In genomic region chr3:47294392-47294791, GRCh38 we compare ENCODE assay signal across 28 cellular contexts.
"Had no signal": no experiment of that assay in that cellular context is flagged by ENCODE, and none has a peak within 500 bp of the region (broad histone marks: within the 10 kb centered on the region; RNA-seq: fewer than 3 reads in every experiment).

No MANE protein-coding gene starts in this region.

- H3K27me3 Mint-ChIP-seq: activated CD4-positive, alpha-beta memory T cell treated with anti-CD3 and anti-CD28 coated beads, Interleukin-2, amount 10 ng/mL, durations not matched to agents 7 days and 5 days; activated CD4-positive, alpha-beta T cell treated with anti-CD3 and anti-CD28 coated beads, Interleukin-2, amount 10 ng/mL, durations not matched to agents 7 days and 5 days; activated naive CD8-positive, alpha-beta T cell; naive thymus-derived CD4-positive, alpha-beta T cell had no signal

- H3K27ac ChIP-seq: epithelial cell of prostate, esophagus squamous epithelium, heart right ventricle, parathyroid adenoma, psoas muscle, suprapubic skin, tibial artery, VCaP had no signal

- ATAC-seq: heart right ventricle; naive thymus-derived CD4-positive, alpha-beta T cell; psoas muscle had no signal

- H3K4me1 Mint-ChIP-seq: neural crest cell had no signal

- H2AFZ ChIP-seq: parathyroid adenoma had no signal

- H3K9me3 Mint-ChIP-seq: activated CD4-positive, alpha-beta memory T cell treated with anti-CD3 and anti-CD28 coated beads, Interleukin-2, amount 10 ng/mL, durations not matched to agents 7 days and 5 days; activated CD4-positive, alpha-beta T cell treated with anti-CD3 and anti-CD28 coated beads, Interleukin-2, amount 10 ng/mL, durations not matched to agents 7 days and 5 days; neural crest cell had no signal

- H3K9me3 ChIP-seq: esophagus squamous epithelium, heart right ventricle, psoas muscle, suprapubic skin, tibial artery had no signal

- H3K27me3 ChIP-seq: esophagus squamous epithelium, heart right ventricle, suprapubic skin, tibial artery had no signal

- H3K4me3 Mint-ChIP-seq: activated CD4-positive, alpha-beta memory T cell treated with anti-CD3 and anti-CD28 coated beads, Interleukin-2, amount 10 ng/mL, durations not matched to agents 7 days and 5 days; activated CD4-positive, alpha-beta T cell treated with anti-CD3 and anti-CD28 coated beads, Interleukin-2, amount 10 ng/mL, durations not matched to agents 7 days and 5 days; activated naive CD8-positive, alpha-beta T cell; neural crest cell had no signal

- DNase-seq: activated CD4-positive, alpha-beta memory T cell treated with anti-CD3 and anti-CD28 coated beads, Interleukin-2, amount 10 ng/mL, durations not matched to agents 7 days and 5 days; activated CD4-positive, alpha-beta T cell treated with anti-CD3 and anti-CD28 coated beads for 1 hour; activated CD4-positive, alpha-beta T cell treated with anti-CD3 and anti-CD28 coated beads, Interleukin-2, amount 10 ng/mL, durations not matched to agents 7 days and 5 days; activated effector memory CD4-positive, alpha-beta T cell treated with Interleukin-2 at 50 U/mL for 16 hours; activated naive CD4-positive, alpha-beta T cell treated with Interleukin-2 at 50 U/mL for 16 hours; anterior cingulate cortex; dermis blood vessel endothelial cell; effector CD4-positive, alpha-beta T cell; esophagus squamous epithelium; foreskin melanocyte; heart right ventricle; midbrain; naive thymus-derived CD4-positive, alpha-beta T cell; occipital lobe; psoas muscle; stimulated activated CD4-positive, alpha-beta T cell treated with anti-CD3 and anti-CD28 coated beads, Interleukin-1b, Interleukin-23, amount 100 ng/mL, for 48 hours; stimulated activated CD4-positive, alpha-beta T cell treated with anti-CD3 and anti-CD28 coated beads, Interleukin-4, amount 100 ng/mL, for 4 hours; stimulated activated CD8-positive, alpha-beta memory T cell treated with anti-CD3 and anti-CD28 coated beads, Interleukin-4, amount 100 ng/mL, for 48 hours; stimulated activated naive CD4-positive, alpha-beta T cell; T-helper 2 cell; tibial artery had no signal

- H3K36me3 ChIP-seq: esophagus squamous epithelium, suprapubic skin had no signal

- H3K27ac Mint-ChIP-seq: activated CD4-positive, alpha-beta memory T cell treated with anti-CD3 and anti-CD28 coated beads, Interleukin-2, amount 10 ng/mL, durations not matched to agents 7 days and 5 days; activated CD4-positive, alpha-beta T cell treated with anti-CD3 and anti-CD28 coated beads, Interleukin-2, amount 10 ng/mL, durations not matched to agents 7 days and 5 days had no signal

- H3K4me3 ChIP-seq: esophagus squamous epithelium, heart right ventricle, psoas muscle, smooth muscle cell, suprapubic skin, tibial artery had no signal

- H3K4me2 ChIP-seq: smooth muscle cell had no signal

- H3K9ac ChIP-seq: parathyroid adenoma had no signal
